Comparison of ENCODE assay signal across 36 cellular contexts in genomic region chr6:76719449-76719848, GRCh38.
"Had no signal": no experiment of that assay in that cellular context is flagged by ENCODE, and none has a peak within 500 bp of the region (broad histone marks: within the 10 kb centered on the region; RNA-seq: fewer than 3 reads in every experiment).

No MANE protein-coding gene starts in this region.

- H3K4me1 ChIP-seq: adrenal gland, body of pancreas, breast epithelium had no signal

- ATAC-seq: activated CD8-positive, alpha-beta T cell treated with anti-CD3 and anti-CD28 coated beads for 36 hours; activated naive CD4-positive, alpha-beta T cell treated with anti-CD3 and anti-CD28 coated beads, Interleukin-2, amount 50 U/mL, for 72 hours; activated T-cell treated with anti-CD3 and anti-CD28 coated beads, Interleukin-2, amount 50 U/mL, for 4 hours; activated T-cell treated with anti-CD3 and anti-CD28 coated beads, Interleukin-2, amount 50 U/mL, for 72 hours; activated T-helper 17 cell treated with anti-CD3 and anti-CD28 coated beads, Interleukin-2, amount 50 U/mL, for 72 hours; body of pancreas had no signal

- H3K27me3 ChIP-seq: adrenal gland, body of pancreas, brain microvascular endothelial cell, breast epithelium had no signal

- H3K4me3 ChIP-seq: adrenal gland, body of pancreas, breast epithelium had no signal

- H3K27ac ChIP-seq: adrenal gland, body of pancreas, brain microvascular endothelial cell, breast epithelium, VCaP had no signal

- DNase-seq: activated B cell treated with CpG ODN at 0.5 μM for 24 hours; activated CD4-positive, alpha-beta memory T cell treated with anti-CD3 and anti-CD28 coated beads for 36 hours; activated CD4-positive, alpha-beta T cell treated with anti-CD3 and anti-CD28 coated beads for 4 hours; activated CD4-positive, alpha-beta T cell treated with anti-CD3 and anti-CD28 coated beads, Interleukin-2, amount 10 ng/mL, durations not matched to agents 24 days and 14 days; activated CD4-positive, alpha-beta T cell treated with anti-CD3 and anti-CD28 coated beads, Interleukin-2, amount 50 U/mL, for 1 hour; activated CD4-positive, alpha-beta T cell treated with anti-CD3 and anti-CD28 coated beads, Interleukin-2, amount 50 U/mL, for 4 hours; activated CD4-positive, CD25-positive, alpha-beta regulatory T cell treated with anti-CD3 and anti-CD28 coated beads, Interleukin-2, amount 50 U/mL, for 72 hours; activated CD8-positive, alpha-beta memory T cell treated with anti-CD3 and anti-CD28 coated beads, Interleukin-2, amount 50 U/mL, for 4 hours; activated CD8-positive, alpha-beta T cell treated with anti-CD3 and anti-CD28 coated beads for 36 hours; activated effector memory CD4-positive, alpha-beta T cell treated with anti-CD3 and anti-CD28 coated beads, Interleukin-2, amount 50 U/mL, for 16 hours; activated gamma-delta T cell treated with Interleukin-2 at 50 U/mL for 16 hours; activated naive CD4-positive, alpha-beta T cell; activated naive CD4-positive, alpha-beta T cell treated with anti-CD3 and anti-CD28 coated beads for 36 hours; activated naive CD4-positive, alpha-beta T cell treated with anti-CD3 and anti-CD28 coated beads, Interleukin-2, amount 50 U/mL, for 16 hours; activated naive CD8-positive, alpha-beta T cell treated with anti-CD3 and anti-CD28 coated beads for 36 hours; activated T-cell treated with anti-CD3 and anti-CD28 coated beads for 4 hours; activated T-cell treated with anti-CD3 and anti-CD28 coated beads, Interleukin-2, amount 50 U/mL, for 1 hour; activated T-cell treated with anti-CD3 and anti-CD28 coated beads, Interleukin-2, amount 50 U/mL, for 4 hours; activated T-cell treated with anti-CD3 and anti-CD28 coated beads, Interleukin-2, amount 50 U/mL, for 72 hours; adrenal gland; amniotic stem cell; aorta; body of pancreas; brain microvascular endothelial cell; central memory CD4-positive, alpha-beta T cell; T-helper 2 cell; T-helper 9 cell had no signal

- H3K4me1 Mint-ChIP-seq: activated B cell treated with CpG ODN at 0.5 μM for 24 hours; activated CD4-positive, alpha-beta T cell treated with anti-CD3 and anti-CD28 coated beads, Interleukin-2, amount 10 ng/mL, durations not matched to agents 24 days and 14 days; activated naive CD8-positive, alpha-beta T cell treated with anti-CD3 and anti-CD28 coated beads for 36 hours; activated T-helper 17 cell treated with anti-CD3 and anti-CD28 coated beads, Interleukin-2, amount 50 U/mL, for 72 hours had no signal

- H3K4me3 Mint-ChIP-seq: activated B cell treated with CpG ODN at 0.5 μM for 24 hours; activated CD4-positive, alpha-beta memory T cell treated with anti-CD3 and anti-CD28 coated beads for 36 hours; activated CD4-positive, alpha-beta T cell treated with anti-CD3 and anti-CD28 coated beads, Interleukin-2, amount 10 ng/mL, durations not matched to agents 24 days and 14 days; activated CD8-positive, alpha-beta T cell treated with anti-CD3 and anti-CD28 coated beads for 36 hours; activated naive CD4-positive, alpha-beta T cell treated with anti-CD3 and anti-CD28 coated beads for 36 hours; activated naive CD8-positive, alpha-beta T cell treated with anti-CD3 and anti-CD28 coated beads for 36 hours; activated T-cell treated with anti-CD3 and anti-CD28 coated beads, Interleukin-2, amount 50 U/mL, for 4 hours; activated T-cell treated with anti-CD3 and anti-CD28 coated beads, Interleukin-2, amount 50 U/mL, for 72 hours; activated T-helper 1 cell treated with anti-CD3 and anti-CD28 coated beads, Interleukin-12 subunit alpha, Interleukin-12 subunit beta, Interleukin-2, Interleukin-4 antibody, amounts not matched to agents 30 ng/mL and 10 ng/mL and 1 ng/mL, durations not matched to agents 14 hours and 24 hours and 36 hours; activated T-helper 17 cell treated with anti-CD3 and anti-CD28 coated beads, Interleukin-2, amount 50 U/mL, for 72 hours; T-helper 1 cell treated with Interleukin-12 subunit alpha and Interleukin-12 subunit beta and Interleukin-4 antibody, amounts not matched to agents 30 μg/mL and 1 μg/mL, for 36 hours; T-helper 2 cell treated with Interferon-gamma antibody and Interleukin-4, amounts not matched to agents 5 μg/mL and 100 μg/mL, for 36 hours had no signal

- H3K36me3 ChIP-seq: brain microvascular endothelial cell, breast epithelium had no signal

- H3K27ac Mint-ChIP-seq: activated B cell treated with CpG ODN at 0.5 μM for 24 hours; activated CD4-positive, alpha-beta memory T cell treated with anti-CD3 and anti-CD28 coated beads for 36 hours; activated CD4-positive, alpha-beta T cell treated with anti-CD3 and anti-CD28 coated beads, Interleukin-2, amount 10 ng/mL, durations not matched to agents 24 days and 14 days; activated CD8-positive, alpha-beta T cell treated with anti-CD3 and anti-CD28 coated beads for 36 hours; activated naive CD4-positive, alpha-beta T cell treated with anti-CD3 and anti-CD28 coated beads for 36 hours; activated naive CD4-positive, alpha-beta T cell treated with anti-CD3 and anti-CD28 coated beads, Interleukin-2, amount 50 U/mL, for 72 hours; activated naive CD8-positive, alpha-beta T cell treated with anti-CD3 and anti-CD28 coated beads for 36 hours; activated T-cell treated with anti-CD3 and anti-CD28 coated beads, Interleukin-2, amount 50 U/mL, for 72 hours; activated T-helper 1 cell treated with anti-CD3 and anti-CD28 coated beads, Interleukin-12 subunit alpha, Interleukin-12 subunit beta, Interleukin-2, Interleukin-4 antibody, amounts not matched to agents 30 ng/mL and 10 ng/mL and 1 ng/mL, durations not matched to agents 14 hours and 24 hours and 36 hours; activated T-helper 17 cell treated with anti-CD3 and anti-CD28 coated beads, Interleukin-2, amount 50 U/mL, for 72 hours; T-helper 1 cell treated with Interleukin-12 subunit alpha and Interleukin-12 subunit beta and Interleukin-4 antibody, amounts not matched to agents 30 μg/mL and 1 μg/mL, for 36 hours; T-helper 2 cell treated with Interferon-gamma antibody and Interleukin-4, amounts not matched to agents 5 μg/mL and 100 μg/mL, for 36 hours had no signal

- H3K9me3 ChIP-seq: body of pancreas, breast epithelium had no signal

- FAIRE-seq: astrocyte, TTC549 had no signal

- H3K36me3 Mint-ChIP-seq: activated CD4-positive, alpha-beta memory T cell treated with anti-CD3 and anti-CD28 coated beads for 36 hours; activated naive CD4-positive, alpha-beta T cell treated with anti-CD3 and anti-CD28 coated beads, Interleukin-2, amount 50 U/mL, for 72 hours; activated naive CD8-positive, alpha-beta T cell treated with anti-CD3 and anti-CD28 coated beads for 36 hours had no signal

- H3K9me3 Mint-ChIP-seq: activated CD4-positive, alpha-beta memory T cell treated with anti-CD3 and anti-CD28 coated beads for 36 hours; activated naive CD4-positive, alpha-beta T cell treated with anti-CD3 and anti-CD28 coated beads for 36 hours; activated naive CD8-positive, alpha-beta T cell treated with anti-CD3 and anti-CD28 coated beads for 36 hours; activated T-helper 1 cell treated with anti-CD3 and anti-CD28 coated beads, Interleukin-12 subunit alpha, Interleukin-12 subunit beta, Interleukin-2, Interleukin-4 antibody, amounts not matched to agents 30 ng/mL and 10 ng/mL and 1 ng/mL, durations not matched to agents 14 hours and 24 hours and 36 hours; T-helper 1 cell treated with Interleukin-12 subunit alpha and Interleukin-12 subunit beta and Interleukin-4 antibody, amounts not matched to agents 30 μg/mL and 1 μg/mL, for 36 hours; T-helper 2 cell treated with Interferon-gamma antibody and Interleukin-4, amounts not matched to agents 5 μg/mL and 100 μg/mL, for 36 hours had no signal
